Comparison of ENCODE assay signal across 28 cellular contexts in genomic region chr18:13998571-13998970, GRCh38.
"Had no signal": no experiment of that assay in that cellular context is flagged by ENCODE, and none has a peak within 500 bp of the region (broad histone marks: within the 10 kb centered on the region; RNA-seq: fewer than 3 reads in every experiment).

No MANE protein-coding gene starts in this region.

- H3K4me1 Mint-ChIP-seq: natural killer cell; nephron; neural progenitor cell; stimulated activated effector memory CD8-positive, alpha-beta T cell treated with anti-CD3 and anti-CD28 coated beads, Interleukin-12 subunit alpha, Interleukin-12 subunit beta, amount 100 ng/mL, for 72 hours; stimulated activated naive CD8-positive, alpha-beta T cell treated with anti-CD3 and anti-CD28 coated beads, Interleukin-15, amount 100 ng/mL, for 72 hours had no signal

- H3K4me3 Mint-ChIP-seq: naive thymus-derived CD4-positive, alpha-beta T cell; natural killer cell; nephron; neural progenitor cell; stimulated activated effector memory CD8-positive, alpha-beta T cell treated with anti-CD3 and anti-CD28 coated beads, Interleukin-12 subunit alpha, Interleukin-12 subunit beta, amount 100 ng/mL, for 72 hours; stimulated activated naive CD8-positive, alpha-beta T cell treated with anti-CD3 and anti-CD28 coated beads, Interleukin-15, amount 100 ng/mL, for 72 hours; type B pancreatic cell had no signal

- H3K27me3 ChIP-seq: neural progenitor cell, neutrophil, right lobe of liver, sigmoid colon, suprapubic skin, testis, tibial artery, transverse colon, upper lobe of right lung, vagina had no signal

- H3K9me3 Mint-ChIP-seq: stimulated activated effector memory CD8-positive, alpha-beta T cell treated with anti-CD3 and anti-CD28 coated beads, Interleukin-12 subunit alpha, Interleukin-12 subunit beta, amount 100 ng/mL, for 72 hours; stimulated activated naive CD8-positive, alpha-beta T cell treated with anti-CD3 and anti-CD28 coated beads, Interleukin-15, amount 100 ng/mL, for 72 hours had no signal

- H3K4me3 ChIP-seq: neural progenitor cell, psoas muscle, right lobe of liver, sigmoid colon, suprapubic skin, testis, tibial artery, transverse colon, upper lobe of right lung, vagina had no signal

- H3K36me3 Mint-ChIP-seq: naive thymus-derived CD4-positive, alpha-beta T cell; natural killer cell; neural progenitor cell; stimulated activated effector memory CD8-positive, alpha-beta T cell treated with anti-CD3 and anti-CD28 coated beads, Interleukin-12 subunit alpha, Interleukin-12 subunit beta, amount 100 ng/mL, for 72 hours; type B pancreatic cell had no signal

- H3K9me3 ChIP-seq: neutrophil, psoas muscle, right lobe of liver, sigmoid colon, suprapubic skin, testis, transverse colon, upper lobe of right lung, vagina had no signal

- H3K36me3 ChIP-seq: neural progenitor cell, neutrophil, right lobe of liver, sigmoid colon, suprapubic skin, tibial artery, transverse colon, upper lobe of right lung, vagina had no signal

- H3K4me1 ChIP-seq: parathyroid adenoma, psoas muscle, right lobe of liver, sigmoid colon, suprapubic skin, testis, tibial artery, transverse colon, upper lobe of right lung, vagina had no signal

- H3K27ac ChIP-seq: neural progenitor cell, neutrophil, parathyroid adenoma, psoas muscle, right lobe of liver, sigmoid colon, suprapubic skin, testis, tibial artery, transverse colon, upper lobe of right lung, vagina had no signal

- DNase-seq: naive thymus-derived CD4-positive, alpha-beta T cell; natural killer cell; nucleus accumbens; psoas muscle; right cardiac atrium; right lobe of liver; sigmoid colon; stimulated activated CD4-positive, alpha-beta T cell treated with anti-CD3 and anti-CD28 coated beads, Interleukin-15, amount 100 ng/mL, for 24 hours; stimulated activated CD4-positive, alpha-beta T cell treated with anti-CD3 and anti-CD28 coated beads, Interleukin-2, amount 100 ng/mL, for 24 hours; stimulated activated CD4-positive, alpha-beta T cell treated with anti-CD3 and anti-CD28 coated beads, Interleukin-2, amount 100 ng/mL, for 48 hours; stimulated activated CD4-positive, alpha-beta T cell treated with anti-CD3 and anti-CD28 coated beads, Interleukin-4, amount 100 ng/mL, for 24 hours; stimulated activated naive CD4-positive, alpha-beta T cell; stimulated activated naive CD8-positive, alpha-beta T cell treated with anti-CD3 and anti-CD28 coated beads, Interleukin-15, amount 100 ng/mL, for 72 hours; stimulated activated naive CD8-positive, alpha-beta T cell treated with anti-CD3 and anti-CD28 coated beads, Interleukin-15, Interleukin-2, amounts not matched to agents 100 U/mL and 50 U/mL, for 24 hours; substantia nigra; testis; tibial artery; transverse colon; upper lobe of right lung had no signal

- H3K27ac Mint-ChIP-seq: naive thymus-derived CD4-positive, alpha-beta T cell; natural killer cell; nephron; neural progenitor cell; progenitor cell of endocrine pancreas; stimulated activated effector memory CD8-positive, alpha-beta T cell treated with anti-CD3 and anti-CD28 coated beads, Interleukin-12 subunit alpha, Interleukin-12 subunit beta, amount 100 ng/mL, for 72 hours; stimulated activated naive CD8-positive, alpha-beta T cell treated with anti-CD3 and anti-CD28 coated beads, Interleukin-15, amount 100 ng/mL, for 72 hours; type B pancreatic cell had no signal

- H3K27me3 Mint-ChIP-seq: naive thymus-derived CD4-positive, alpha-beta T cell; progenitor cell of endocrine pancreas; stimulated activated naive CD8-positive, alpha-beta T cell treated with anti-CD3 and anti-CD28 coated beads, Interleukin-15, amount 100 ng/mL, for 72 hours; type B pancreatic cell had no signal

- ATAC-seq: naive thymus-derived CD4-positive, alpha-beta T cell; psoas muscle; right cardiac atrium; right lobe of liver; stimulated activated naive CD8-positive, alpha-beta T cell treated with anti-CD3 and anti-CD28 coated beads, Interleukin-15, amount 100 ng/mL, for 72 hours; stimulated activated naive CD8-positive, alpha-beta T cell treated with anti-CD3 and anti-CD28 coated beads, Interleukin-15, Interleukin-2, amounts not matched to agents 100 U/mL and 50 U/mL, for 24 hours; upper lobe of right lung had no signal
